ENCODE assay signal across 9 cellular contexts in genomic region chr12:81078469-81079196, GRCh38. TPM values are rescaled to one million over a fixed set of nuclear protein-coding genes. Genes with fewer than 3 reads are reported as not detected.
DNase-seq lines count a peak whose midpoint lies in the region; ATAC-seq and TF ChIP-seq lines count a peak whose summit lies in the region.
"Had no signal": no experiment of that assay in that cellular context is flagged by ENCODE, and none has a peak within 500 bp of the region (broad histone marks: within the 10 kb centered on the region; RNA-seq: fewer than 3 reads in every experiment).

No MANE protein-coding gene starts in this region.

- 32 to 40% (median 38%) methylated on average over 10 of the region's 10 CpGs for WGBS in spleen, 5 donors

- H3K36me3 ChIP-seq in kidney epithelial cell (ENCODE audit: control insufficient read depth, insufficient read depth, low read length) (no peaks in the 10 kb centered on the region), spleen (no peaks in the 10 kb centered on the region)

- ATAC-seq in HG02852 (IDR thresholded peaks at IDR 0.05; ENCODE audit: unreplicated experiment) (no peak), HG03196 (IDR thresholded peaks at IDR 0.05; ENCODE audit: unreplicated experiment) (no peak), HG02588 (IDR thresholded peaks at IDR 0.05; ENCODE audit: unreplicated experiment) (no peak)

- H3K27me3 ChIP-seq in kidney epithelial cell (ENCODE audit: control insufficient read depth, insufficient read depth, low read length), result no peaks in the 10 kb centered on the region
- H3K27me3 ChIP-seq in spleen (replicated peaks in 1 of 7), result peaks cover 0 to 28% (median 12%) of the 10 kb centered on the region in 7 donors

- no peak for TF ChIP-seq POLR2A in spleen (IDR thresholded peaks at IDR 0.05)

- intact Hi-C loops in spleen (cut with DNase I; ENCODE audit: low total_unique reads), result no loop called here

- H3K9me3 ChIP-seq in spleen, result no peaks in the 10 kb centered on the region

- no peak for TF ChIP-seq CTCF in kidney epithelial cell (IDR thresholded peaks at IDR 0.05; ENCODE audit: insufficient read depth, low read length, poor library complexity, severe bottlenecking)
- TF ChIP-seq CTCF in spleen (IDR thresholded peaks at IDR 0.05 in 8 of 11, conservative IDR thresholded peaks at IDR 0.05 in 3 of 11), result no peak

- H3K27ac ChIP-seq in cingulate gyrus (ENCODE audit: low read depth, low read length) (peak overlapping the region; percentile 49), spleen (peak overlapping the region in 7 of 8 donors; percentile 64 to 79 (median 77))

- H3K4me1 ChIP-seq in spleen, result peaks cover 0 to 6% (median 0%) of the 10 kb centered on the region in 6 donors

- DNase-seq in HK-2 (ENCODE audit: unreplicated experiment) (peak; percentile 7), kidney epithelial cell (ENCODE audit: low read depth) (no peak), spleen (no peak), SKM-1 (lab: John Stamatoyannopoulos, UW; ENCODE audit: unreplicated experiment) (no peak)
- DNase-seq: activated T-cell treated with anti-CD3 and anti-CD28 coated beads for 4 hours had no signal

- H3K4me3 ChIP-seq in kidney epithelial cell (ENCODE audit: low read depth, low read length), result peak overlapping the region; percentile 62
- H3K4me3 ChIP-seq in spleen, result peak overlapping the region; percentile 1 to 65 (median 34)

RNA-seq across cellular contexts. Expression of gene ACSS3, which starts 0.8 kb away (rescaled TPM):
- total RNA-seq in kidney epithelial cell, result 5.5 and 9.2 TPM in 2 replicates
- 10 to 100 TPM in 2 of 7 donors, 1 to 10 TPM in 5; 5.9 to 12.3 (median 9.0) TPM for total RNA-seq in spleen
- polyA plus RNA-seq in spleen, result 1 to 10 TPM; 1.1 to 1.4 (median 1.3) TPM
